In genomic region chr5:16665611-16666010, GRCh38 we compare ENCODE assay signal across 17 cellular contexts. TPM values are rescaled to one million over a fixed set of nuclear protein-coding genes. Genes with fewer than 3 reads are reported as not detected.
DNase-seq lines count a peak whose midpoint lies in the region; ATAC-seq and TF ChIP-seq lines count a peak whose summit lies in the region.
"Had no signal": no experiment of that assay in that cellular context is flagged by ENCODE, and none has a peak within 500 bp of the region (broad histone marks: within the 10 kb centered on the region; RNA-seq: fewer than 3 reads in every experiment).

No MANE protein-coding gene starts in this region.

- H3K36me3 ChIP-seq in BLaER1 treated with 17β-estradiol and CSF1 and Interleukin-3, amounts not matched to agents 10 nM and 100 nM, result no peaks in the 10 kb centered on the region
- no peaks in the 10 kb centered on the region for H3K36me3 ChIP-seq in KOPT-K1 (ENCODE audit: insufficient read depth, low read length)
- H3K36me3 ChIP-seq: BE2C had no signal

- no peak for TF ChIP-seq CTCF in endothelial cell (IDR thresholded peaks at IDR 0.05; ENCODE audit: unreplicated experiment)
- no peak for TF ChIP-seq CTCF in nephron progenitor cell (IDR thresholded peaks at IDR 0.05)
- no peak for TF ChIP-seq CTCF in lower leg skin (IDR thresholded peaks at IDR 0.05)

- peaks cover 44% of the 10 kb centered on the region for H3K36me3 Mint-ChIP-seq in endothelial cell (ENCODE audit: low read depth, unreplicated experiment)
- peaks cover 66% of the 10 kb centered on the region for H3K36me3 Mint-ChIP-seq in nephron progenitor cell (ENCODE audit: low read depth)
- H3K36me3 Mint-ChIP-seq in T-cell, result no peaks in the 10 kb centered on the region
- H3K36me3 Mint-ChIP-seq: CD8-positive, alpha-beta memory T cell had no signal

- no peak for DNase-seq in endothelial cell (ENCODE audit: low spot score)
- no peak for DNase-seq in nephron progenitor cell
- DNase-seq in T-cell, result no peak
- DNase-seq in activated effector memory CD4-positive, alpha-beta T cell treated with Interleukin-2 at 50 U/mL for 16 hours, result no peak
- no peak for DNase-seq in lower leg skin (ENCODE audit: low spot score in 2 of 2)
- no peak for DNase-seq in foreskin melanocyte
- DNase-seq: BE2C; CD8-positive, alpha-beta memory T cell; DMS153; KBM-7; MG63; NCI-H1105; NCI-H1694 treated with DMSO at 0.1 percent for 48 hours; NCI-H446; PC-9 had no signal

- ATAC-seq in T-cell (replicated peaks in 1 of 4), result no peak

- H3K4me1 Mint-ChIP-seq in endothelial cell (ENCODE audit: unreplicated experiment) (no peaks in the 10 kb centered on the region), nephron progenitor cell (peaks cover 27% of the 10 kb centered on the region), T-cell (peaks cover 11 to 23% (median 22%) of the 10 kb centered on the region in 3 donors)
- H3K4me1 Mint-ChIP-seq: CD8-positive, alpha-beta memory T cell had no signal

- H3K4me3 Mint-ChIP-seq in endothelial cell (ENCODE audit: unreplicated experiment), result peak overlapping the region; percentile 71
- H3K4me3 Mint-ChIP-seq in nephron progenitor cell, result no peak overlapping the region
- no peak overlapping the region for H3K4me3 Mint-ChIP-seq in T-cell
- H3K4me3 Mint-ChIP-seq: CD8-positive, alpha-beta memory T cell had no signal

- H4K20me1 ChIP-seq in BLaER1 treated with 17β-estradiol and CSF1 and Interleukin-3, amounts not matched to agents 10 nM and 100 nM, result no peaks in the 10 kb centered on the region

- no peak for TF ChIP-seq POLR2A in lower leg skin (IDR thresholded peaks at IDR 0.05)

- H3K9ac ChIP-seq in BLaER1 treated with 17β-estradiol and CSF1 and Interleukin-3, amounts not matched to agents 10 nM and 100 nM, result no peak overlapping the region

- no peaks in the 10 kb centered on the region for H3K27me3 ChIP-seq in BLaER1 treated with 17β-estradiol and CSF1 and Interleukin-3, amounts not matched to agents 10 nM and 100 nM
- H3K27me3 ChIP-seq: BE2C, MG63 had no signal

- H3K27ac Mint-ChIP-seq in endothelial cell (ENCODE audit: unreplicated experiment) (no peak overlapping the region), nephron progenitor cell (peak overlapping the region; percentile 96), T-cell (no peak overlapping the region)

- H3K9me3 Mint-ChIP-seq in endothelial cell (ENCODE audit: unreplicated experiment) (no peaks in the 10 kb centered on the region), nephron progenitor cell (no peaks in the 10 kb centered on the region), T-cell (no peaks in the 10 kb centered on the region)

- no peak overlapping the region for H3K4me3 ChIP-seq in BLaER1 treated with 17β-estradiol and CSF1 and Interleukin-3, amounts not matched to agents 10 nM and 100 nM
- H3K4me3 ChIP-seq in lower leg skin (ENCODE audit: low read depth, poor library complexity, severe bottlenecking), result no peak overlapping the region
- H3K4me3 ChIP-seq: MG63, PC-9 had no signal

- H3K27me3 Mint-ChIP-seq in endothelial cell (ENCODE audit: unreplicated experiment), result peaks cover 8% of the 10 kb centered on the region
- peaks cover 3% of the 10 kb centered on the region for H3K27me3 Mint-ChIP-seq in nephron progenitor cell (ENCODE audit: low read depth, poor library complexity)
- no peaks in the 10 kb centered on the region for H3K27me3 Mint-ChIP-seq in T-cell

- POLR2A ChIA-PET in T-cell (lab: Charles Lee), result no interaction called here

- intact Hi-C loops in lower leg skin (cut with DNase I; ENCODE audit: low total_unique reads), result no loop called here

- CTCF ChIA-PET in T-cell (lab: Charles Lee), result interaction anchor here (0.7 to 2.5 kb wide), 4 partner anchors 115 to 847 kb away, joined by 3 to 15 read pairs (median 4); no protein-coding TSS in a partner anchor

- H3K27ac ChIP-seq in BLaER1 treated with 17β-estradiol and CSF1 and Interleukin-3, amounts not matched to agents 10 nM and 100 nM, result peak overlapping the region in 2 of 11 experiments; percentile 9 to 40; a peak in 1 of 22 replicates
- peak overlapping the region; percentile 73 for H3K27ac ChIP-seq in KOPT-K1 (ENCODE audit: low read depth, low read length, poor library complexity, severe bottlenecking)
- H3K27ac ChIP-seq: PC-9 had no signal

- peak overlapping the region in 9 of 11 experiments; percentile 52 to 79 (median 66); a peak in 16 of 22 replicates for H3K4me2 ChIP-seq in BLaER1 treated with 17β-estradiol and CSF1 and Interleukin-3, amounts not matched to agents 10 nM and 100 nM
- H3K4me2 ChIP-seq: PC-9 had no signal

- H3K4me1 ChIP-seq in BLaER1 treated with 17β-estradiol and CSF1 and Interleukin-3, amounts not matched to agents 10 nM and 100 nM, result peaks cover 8 to 46% (median 34%) of the 10 kb centered on the region in 10 experiments; a peak in 17 of 20 replicates

- WGBS in lower leg skin, 2 donors, result 71 to 76% methylated on average over 2 of the region's 2 CpGs

- no peaks in the 10 kb centered on the region for H3K9me3 ChIP-seq in BLaER1 treated with 17β-estradiol and CSF1 and Interleukin-3, amounts not matched to agents 10 nM and 100 nM (replicated peaks in 1 of 11)
- peaks cover 8% of the 10 kb centered on the region for H3K9me3 ChIP-seq in KOPT-K1 (ENCODE audit: insufficient read depth, low read length, poor library complexity, severe bottlenecking)
- H3K9me3 ChIP-seq: BE2C, MG63 had no signal

RNA-seq across cellular contexts. Expression of gene RETREG1, which starts 48.8 kb away (rescaled TPM):
- total RNA-seq in endothelial cell (ENCODE audit: unreplicated experiment), result 15.8 TPM
- total RNA-seq in T-cell, result 10 to 100 TPM; 41.0 to 72.1 (median 55.5) TPM
- total RNA-seq in lower leg skin, result 10 to 100 TPM; 29.1 to 58.8 (median 43.3) TPM
